31 cellular contexts compared by ENCODE assay signal in genomic region chr3:130424837-130425236, GRCh38.
"Had no signal": no experiment of that assay in that cellular context is flagged by ENCODE, and none has a peak within 500 bp of the region (broad histone marks: within the 10 kb centered on the region; RNA-seq: fewer than 3 reads in every experiment).

No MANE protein-coding gene starts in this region.

- H3K4me1 ChIP-seq: neural progenitor cell, parathyroid adenoma, psoas muscle, right lobe of liver, suprapubic skin, testis, tibial artery, transverse colon, upper lobe of right lung, uterus had no signal

- DNase-seq: natural killer cell; occipital lobe; ovary; posterior cingulate gyrus; psoas muscle; right cardiac atrium; right lobe of liver; sigmoid colon; small intestine; spleen; stimulated activated CD4-positive, alpha-beta T cell treated with anti-CD3 and anti-CD28 coated beads, Interleukin-12 subunit alpha, Interleukin-12 subunit beta, amount 100 ng/mL, for 4 hours; stimulated activated CD4-positive, alpha-beta T cell treated with anti-CD3 and anti-CD28 coated beads, Interleukin-1b, Interleukin-23, amount 100 ng/mL, for 48 hours; stimulated activated CD4-positive, alpha-beta T cell treated with anti-CD3 and anti-CD28 coated beads, Interleukin-4, amount 100 ng/mL, for 1 hour; stimulated activated CD4-positive, alpha-beta T cell treated with anti-CD3 and anti-CD28 coated beads, Interleukin-4, amount 100 ng/mL, for 4 hours; stimulated activated CD8-positive, alpha-beta memory T cell treated with anti-CD3 and anti-CD28 coated beads, Interleukin-4, amount 100 ng/mL, for 48 hours; stimulated activated naive CD4-positive, alpha-beta T cell; stimulated activated naive CD8-positive, alpha-beta T cell treated with anti-CD3 and anti-CD28 coated beads, Interleukin-15, amount 100 ng/mL, for 72 hours; stimulated activated naive CD8-positive, alpha-beta T cell treated with anti-CD3 and anti-CD28 coated beads, Interleukin-15, Interleukin-2, amounts not matched to agents 100 U/mL and 50 U/mL, for 24 hours; substantia nigra; testis; tibial artery; transverse colon; upper lobe of right lung; uterus had no signal

- H3K4me1 Mint-ChIP-seq: natural killer cell; nephron; neural progenitor cell; stimulated activated memory B cell treated with anti-CD40 and anti-IgM and Interleukin-4, amounts not matched to agents 10 μg/mL and 1 μg/mL and 100 μg/mL, for 72 hours; stimulated activated naive CD8-positive, alpha-beta T cell treated with anti-CD3 and anti-CD28 coated beads, Interleukin-15, amount 100 ng/mL, for 72 hours had no signal

- ATAC-seq: natural killer cell; psoas muscle; right cardiac atrium; right lobe of liver; stimulated activated memory B cell treated with anti-CD40 and anti-IgM and Interleukin-4, amounts not matched to agents 10 μg/mL and 1 μg/mL and 100 μg/mL, for 72 hours; stimulated activated naive CD8-positive, alpha-beta T cell treated with anti-CD3 and anti-CD28 coated beads, Interleukin-15, amount 100 ng/mL, for 72 hours; stimulated activated naive CD8-positive, alpha-beta T cell treated with anti-CD3 and anti-CD28 coated beads, Interleukin-15, Interleukin-2, amounts not matched to agents 100 U/mL and 50 U/mL, for 24 hours; upper lobe of right lung had no signal

- H3K79me2 ChIP-seq: parathyroid adenoma had no signal

- H3K4me3 ChIP-seq: neural progenitor cell, ovary, psoas muscle, right lobe of liver, sigmoid colon, spleen, suprapubic skin, testis, tibial artery, transverse colon, upper lobe of right lung, uterus had no signal

- H3K36me3 ChIP-seq: neural progenitor cell, ovary, right lobe of liver, sigmoid colon, spleen, suprapubic skin, tibial artery, transverse colon, upper lobe of right lung, uterus had no signal

- H3K27me3 ChIP-seq: neural progenitor cell, ovary, right lobe of liver, sigmoid colon, suprapubic skin, testis, tibial artery, transverse colon, upper lobe of right lung, uterus had no signal

- H3K27me3 Mint-ChIP-seq: progenitor cell of endocrine pancreas had no signal

- H2AFZ ChIP-seq: neural progenitor cell, parathyroid adenoma had no signal

- H3K27ac Mint-ChIP-seq: natural killer cell; nephron; neural progenitor cell; progenitor cell of endocrine pancreas; stimulated activated memory B cell treated with anti-CD40 and anti-IgM and Interleukin-4, amounts not matched to agents 10 μg/mL and 1 μg/mL and 100 μg/mL, for 72 hours; stimulated activated naive CD8-positive, alpha-beta T cell treated with anti-CD3 and anti-CD28 coated beads, Interleukin-15, amount 100 ng/mL, for 72 hours; type B pancreatic cell had no signal

- H3K4me2 ChIP-seq: neural progenitor cell had no signal

- H3K9me3 ChIP-seq: ovary, psoas muscle, right lobe of liver, sigmoid colon, spleen, suprapubic skin, testis, tibial artery, transverse colon, upper lobe of right lung, uterus had no signal

- H3K27ac ChIP-seq: neural progenitor cell, ovary, parathyroid adenoma, psoas muscle, right lobe of liver, sigmoid colon, spleen, suprapubic skin, testis, tibial artery, transverse colon, upper lobe of right lung had no signal

- H3K4me3 Mint-ChIP-seq: natural killer cell; nephron; neural progenitor cell; stimulated activated memory B cell treated with anti-CD40 and anti-IgM and Interleukin-4, amounts not matched to agents 10 μg/mL and 1 μg/mL and 100 μg/mL, for 72 hours; stimulated activated naive CD8-positive, alpha-beta T cell treated with anti-CD3 and anti-CD28 coated beads, Interleukin-15, amount 100 ng/mL, for 72 hours; type B pancreatic cell had no signal

- H3K36me3 Mint-ChIP-seq: natural killer cell; neural progenitor cell; stimulated activated memory B cell treated with anti-CD40 and anti-IgM and Interleukin-4, amounts not matched to agents 10 μg/mL and 1 μg/mL and 100 μg/mL, for 72 hours; type B pancreatic cell had no signal

- H3K9ac ChIP-seq: neural progenitor cell, parathyroid adenoma had no signal

- H3K9me3 Mint-ChIP-seq: nephron; neural progenitor cell; stimulated activated memory B cell treated with anti-CD40 and anti-IgM and Interleukin-4, amounts not matched to agents 10 μg/mL and 1 μg/mL and 100 μg/mL, for 72 hours; stimulated activated naive CD8-positive, alpha-beta T cell treated with anti-CD3 and anti-CD28 coated beads, Interleukin-15, amount 100 ng/mL, for 72 hours; type B pancreatic cell had no signal
